20 cellular contexts compared by ENCODE assay signal in genomic region chr11:130476922-130477491, GRCh38. TPM values are rescaled to one million over a fixed set of nuclear protein-coding genes. Genes with fewer than 3 reads are reported as not detected.
DNase-seq lines count a peak whose midpoint lies in the region; ATAC-seq and TF ChIP-seq lines count a peak whose summit lies in the region.
"Had no signal": no experiment of that assay in that cellular context is flagged by ENCODE, and none has a peak within 500 bp of the region (broad histone marks: within the 10 kb centered on the region; RNA-seq: fewer than 3 reads in every experiment).

No MANE protein-coding gene starts in this region.

- TF ChIP-seq POLR2A in suprapubic skin (IDR thresholded peaks at IDR 0.05) = no peak

- no peaks in the 10 kb centered on the region for H3K36me3 Mint-ChIP-seq in endodermal cell (ENCODE audit: low read depth)
- H3K36me3 Mint-ChIP-seq: CD8-positive, alpha-beta T cell; stimulated activated effector memory CD8-positive, alpha-beta T cell treated with anti-CD3 and anti-CD28 coated beads, Interleukin-12 subunit alpha, Interleukin-12 subunit beta, amount 100 ng/mL, for 72 hours had no signal

- TF ChIP-seq EP300 in suprapubic skin (IDR thresholded peaks at IDR 0.05) = no peak

- no peaks in the 10 kb centered on the region for H3K27me3 Mint-ChIP-seq in endodermal cell (ENCODE audit: insufficient read depth)

- H3K4me3 Mint-ChIP-seq in endodermal cell = no peak overlapping the region
- H3K4me3 Mint-ChIP-seq: activated naive CD4-positive, alpha-beta T cell treated with anti-CD3 and anti-CD28 coated beads for 36 hours; CD8-positive, alpha-beta T cell; stimulated activated effector memory CD8-positive, alpha-beta T cell treated with anti-CD3 and anti-CD28 coated beads, Interleukin-12 subunit alpha, Interleukin-12 subunit beta, amount 100 ng/mL, for 72 hours had no signal

- H3K9ac ChIP-seq in endodermal cell (ENCODE audit: extremely low read depth, low read length, poor library complexity, severe bottlenecking) = no peak overlapping the region

- H3K4me1 ChIP-seq in endodermal cell (ENCODE audit: control insufficient read depth, insufficient read depth, low read length) = no peaks in the 10 kb centered on the region
- H3K4me1 ChIP-seq in lung (ENCODE audit: control insufficient read depth in 2 of 2, insufficient read depth in 2 of 2, low read length in 2 of 2) = peaks cover 10 to 16% of the 10 kb centered on the region in 2 donors
- peaks cover 14% of the 10 kb centered on the region for H3K4me1 ChIP-seq in suprapubic skin
- H3K4me1 ChIP-seq: HAP-1 had no signal

- ATAC-seq in HG02798 (IDR thresholded peaks at IDR 0.05; ENCODE audit: poor library complexity, unreplicated experiment) = peak; percentile 35
- no peak for ATAC-seq in lung (ENCODE audit: insufficient read depth, low FRiP score)
- ATAC-seq in GM21515 (IDR thresholded peaks at IDR 0.05; ENCODE audit: unreplicated experiment) = no peak
- ATAC-seq: CD8-positive, alpha-beta T cell; stimulated activated effector memory CD8-positive, alpha-beta T cell treated with anti-CD3 and anti-CD28 coated beads, Interleukin-12 subunit alpha, Interleukin-12 subunit beta, amount 100 ng/mL, for 72 hours had no signal

- H3K27me3 ChIP-seq in endodermal cell (ENCODE audit: control insufficient read depth, insufficient read depth, low read length, poor library complexity, severe bottlenecking) (no peaks in the 10 kb centered on the region), lung (ENCODE audit: control insufficient read depth, insufficient read depth) (no peaks in the 10 kb centered on the region), suprapubic skin (no peaks in the 10 kb centered on the region)

- no peaks in the 10 kb centered on the region for H3K9me3 ChIP-seq in endodermal cell (ENCODE audit: control insufficient read depth, low read length)
- no peaks in the 10 kb centered on the region for H3K9me3 ChIP-seq in lung (ENCODE audit: control insufficient read depth in 2 of 2, insufficient read depth in 1 of 2, low read length in 1 of 2)
- no peaks in the 10 kb centered on the region for H3K9me3 ChIP-seq in suprapubic skin
- H3K9me3 ChIP-seq: HAP-1 had no signal

- DNase-seq in endodermal cell (peak; percentile 53), lung (ENCODE audit: low spot score) (no peak), suprapubic skin (ENCODE audit: low spot score in 2 of 2) (no peak), GM19240 (ENCODE audit: insufficient read length, low spot score) (no peak), KBM-7 (no peak), pons (ENCODE audit: low spot score) (no peak)
- DNase-seq: activated naive CD4-positive, alpha-beta T cell treated with anti-CD3 and anti-CD28 coated beads for 36 hours; erythroblast; Kasumi-1; NCI-H2029; NCI-H774; stimulated activated CD4-positive, alpha-beta T cell treated with anti-CD3 and anti-CD28 coated beads, Interleukin-4, amount 100 ng/mL, for 1 hour had no signal

- H3K9me3 Mint-ChIP-seq in endodermal cell = no peaks in the 10 kb centered on the region
- H3K9me3 Mint-ChIP-seq: activated naive CD4-positive, alpha-beta T cell treated with anti-CD3 and anti-CD28 coated beads for 36 hours; CD8-positive, alpha-beta T cell; stimulated activated effector memory CD8-positive, alpha-beta T cell treated with anti-CD3 and anti-CD28 coated beads, Interleukin-12 subunit alpha, Interleukin-12 subunit beta, amount 100 ng/mL, for 72 hours had no signal

- H3K36me3 ChIP-seq in endodermal cell (ENCODE audit: control insufficient read depth, insufficient read depth, low read length) (no peaks in the 10 kb centered on the region), lung (ENCODE audit: control insufficient read depth in 2 of 2, insufficient read depth in 2 of 2, low read length in 2 of 2) (peaks cover 0 to 6% of the 10 kb centered on the region in 2 donors), suprapubic skin (peaks cover 15% of the 10 kb centered on the region)
- H3K36me3 ChIP-seq: HAP-1 had no signal

- 87 to 94% methylated on average over 9 to 16 of the region's 16 CpGs for WGBS in endodermal cell (ENCODE audit: insufficient coverage in 1 of 2, insufficient read length in 1 of 2), 2 experiments
- 86 to 88% methylated on average over 16 of the region's 16 CpGs for WGBS in lung, 2 donors
- WGBS in suprapubic skin = 84% methylated on average over 16 of the region's 16 CpGs

- in situ Hi-C loops in KBM-7 (cut with MboI; ENCODE audit: low pct_unique_long_range_greater_than_20kb, low sequenced_read_pairs) = no loop called here

- H3K4me3 ChIP-seq in endodermal cell (ENCODE audit: low read length) = no peak overlapping the region
- H3K4me3 ChIP-seq in lung = no peak overlapping the region
- H3K4me3 ChIP-seq in suprapubic skin = no peak overlapping the region
- H3K4me3 ChIP-seq: HAP-1 had no signal

- no peaks in the 10 kb centered on the region for H3K4me1 Mint-ChIP-seq in endodermal cell
- H3K4me1 Mint-ChIP-seq: stimulated activated effector memory CD8-positive, alpha-beta T cell treated with anti-CD3 and anti-CD28 coated beads, Interleukin-12 subunit alpha, Interleukin-12 subunit beta, amount 100 ng/mL, for 72 hours had no signal

- TF ChIP-seq CTCF in endodermal cell (conservative IDR thresholded peaks at IDR 0.05) = no peak
- TF ChIP-seq CTCF in lung (IDR thresholded peaks at IDR 0.05; ENCODE audit: control extremely low read depth, extremely low read depth) = no peak
- no peak for TF ChIP-seq CTCF in suprapubic skin (IDR thresholded peaks at IDR 0.05)

- H3K27ac ChIP-seq in endodermal cell (ENCODE audit: low read depth, low read length) = no peak overlapping the region
- peak overlapping the region; percentile 37 to 83 for H3K27ac ChIP-seq in lung (ENCODE audit: low read depth in 1 of 2, low read length in 1 of 2)
- peak overlapping the region; percentile 2 for H3K27ac ChIP-seq in suprapubic skin
- H3K27ac ChIP-seq: HL-60, VCaP had no signal

- H3K27ac Mint-ChIP-seq in endodermal cell = peak overlapping the region; percentile 27
- H3K27ac Mint-ChIP-seq: activated naive CD4-positive, alpha-beta T cell treated with anti-CD3 and anti-CD28 coated beads for 36 hours; CD8-positive, alpha-beta T cell; stimulated activated effector memory CD8-positive, alpha-beta T cell treated with anti-CD3 and anti-CD28 coated beads, Interleukin-12 subunit alpha, Interleukin-12 subunit beta, amount 100 ng/mL, for 72 hours had no signal

RNA-seq across cellular contexts. Expression of gene ADAMTS15, which starts 28.6 kb away (rescaled TPM):
- total RNA-seq in endodermal cell (1 to 10 TPM in 1 of 2 donors, under 1 TPM in 1; 0.27 to 1.0 TPM), lung (10 to 100 TPM; 17.6 to 22.9 TPM), suprapubic skin (1 to 10 TPM; 3.8 to 7.2 (median 5.7) TPM)
- 6.9 TPM for polyA plus RNA-seq in endodermal cell (2013, experiment 1 of 2)
- 5.3 TPM for polyA plus RNA-seq in endodermal cell (2013, experiment 2 of 2)
- polyA plus RNA-seq in lung = 1 to 10 TPM; 4.4 to 9.0 TPM
- total RNA-seq: activated naive CD4-positive, alpha-beta T cell treated with anti-CD3 and anti-CD28 coated beads for 36 hours; CD8-positive, alpha-beta T cell had no signal

RNA-seq across cellular contexts. Expression of gene ADAMTS8, which starts 48.6 kb away (rescaled TPM):
- total RNA-seq in endodermal cell (1 to 10 TPM in 1 of 2 donors, under 1 TPM in 1; 1.00 to 4.0 TPM), lung (10 to 100 TPM; 11.3 to 47.7 TPM), suprapubic skin (under 1 TPM; 0.30 to 0.72 (median 0.65) TPM)
- 2.3 TPM for polyA plus RNA-seq in endodermal cell (2013, experiment 1 of 2)
- 2.6 TPM for polyA plus RNA-seq in endodermal cell (2013, experiment 2 of 2)
- 10 to 100 TPM; 18.3 to 25.9 TPM for polyA plus RNA-seq in lung
- total RNA-seq: activated naive CD4-positive, alpha-beta T cell treated with anti-CD3 and anti-CD28 coated beads for 36 hours; CD8-positive, alpha-beta T cell; pulmonary artery endothelial cell had no signal
